ENCODE assay signal across 19 cellular contexts in the genomic region with DNA sequence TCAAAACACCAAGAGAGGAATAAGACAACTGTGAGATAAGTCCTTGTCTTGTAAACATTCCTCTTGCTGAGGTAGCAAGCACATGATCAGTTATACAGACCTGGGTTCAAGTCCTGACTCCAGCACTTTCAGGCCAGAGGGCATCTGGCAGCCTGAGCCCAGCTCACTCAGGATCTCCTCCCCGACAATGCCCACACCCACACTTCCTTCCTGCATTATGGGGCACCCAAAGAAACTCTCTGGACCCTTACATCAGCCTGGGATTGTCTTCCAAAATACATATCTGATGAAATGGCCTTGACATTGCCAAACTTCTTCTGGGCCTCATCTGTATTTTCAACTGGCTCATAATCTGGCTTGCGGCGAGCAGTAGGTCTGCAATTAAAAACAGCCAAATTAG.
"Had no signal": no experiment of that assay in that cellular context is flagged by ENCODE, and none has a peak within 500 bp of the region (broad histone marks: within the 10 kb centered on the region; RNA-seq: fewer than 3 reads in every experiment).

No MANE protein-coding gene starts in this region.

- DNase-seq: activated CD4-positive, alpha-beta T cell treated with anti-CD3 and anti-CD28 coated beads for 48 hours; activated CD8-positive, alpha-beta T cell treated with anti-CD3 and anti-CD28 coated beads for 36 hours; activated naive CD4-positive, alpha-beta T cell treated with anti-CD3 and anti-CD28 coated beads for 36 hours; activated naive CD8-positive, alpha-beta T cell treated with anti-CD3 and anti-CD28 coated beads, Interleukin-2, amount 50 U/mL, for 24 hours; cerebellar nuclear complex; effector memory CD4-positive, alpha-beta T cell; left cardiac atrium; mucosa of descending colon; small intestine; stimulated activated CD4-positive, alpha-beta T cell treated with anti-CD3 and anti-CD28 coated beads, Interleukin-4, amount 100 ng/mL, for 24 hours; stimulated activated naive CD8-positive, alpha-beta T cell treated with anti-CD3 and anti-CD28 coated beads, Interleukin-15, Interleukin-2, amounts not matched to agents 100 U/mL and 50 U/mL, for 24 hours; upper lobe of left lung had no signal

- ATAC-seq: activated CD8-positive, alpha-beta T cell treated with anti-CD3 and anti-CD28 coated beads for 36 hours; activated naive CD8-positive, alpha-beta T cell treated with anti-CD3 and anti-CD28 coated beads, Interleukin-2, amount 50 U/mL, for 24 hours; gastroesophageal sphincter; left cardiac atrium; mucosa of descending colon; naive thymus-derived CD4-positive, alpha-beta T cell; stimulated activated naive CD8-positive, alpha-beta T cell treated with anti-CD3 and anti-CD28 coated beads, Interleukin-15, Interleukin-2, amounts not matched to agents 100 U/mL and 50 U/mL, for 24 hours; WTC11 had no signal

- H3K27me3 Mint-ChIP-seq: activated CD8-positive, alpha-beta T cell treated with anti-CD3 and anti-CD28 coated beads for 36 hours; activated naive CD8-positive, alpha-beta T cell treated with anti-CD3 and anti-CD28 coated beads, Interleukin-2, amount 50 U/mL, for 24 hours; naive thymus-derived CD4-positive, alpha-beta T cell had no signal

- H3K36me3 ChIP-seq: breast epithelium had no signal

- H3K4me1 Mint-ChIP-seq: activated naive CD8-positive, alpha-beta T cell treated with anti-CD3 and anti-CD28 coated beads, Interleukin-2, amount 50 U/mL, for 24 hours had no signal

- H3K27me3 ChIP-seq: ascending aorta, breast epithelium, gastroesophageal sphincter, upper lobe of left lung had no signal

- H3K9me3 Mint-ChIP-seq: activated CD8-positive, alpha-beta T cell treated with anti-CD3 and anti-CD28 coated beads for 36 hours; activated naive CD4-positive, alpha-beta T cell treated with anti-CD3 and anti-CD28 coated beads for 36 hours; activated naive CD8-positive, alpha-beta T cell treated with anti-CD3 and anti-CD28 coated beads, Interleukin-2, amount 50 U/mL, for 24 hours; activated T-helper 2 cell treated with anti-CD3 and anti-CD28 coated beads, Interferon-gamma antibody, Interleukin-2, Interleukin-4, amounts not matched to agents 10 μg/mL and 5 μg/mL and 100 μg/mL, durations not matched to agents 14 hours and 24 hours and 36 hours; naive thymus-derived CD4-positive, alpha-beta T cell; WTC11 had no signal

- H3K9me3 ChIP-seq: ascending aorta, breast epithelium, gastroesophageal sphincter, mucosa of descending colon, upper lobe of left lung had no signal

- H3K4me3 ChIP-seq: ascending aorta, breast epithelium, gastroesophageal sphincter, mucosa of descending colon, upper lobe of left lung had no signal

- H3K4me3 Mint-ChIP-seq: activated CD8-positive, alpha-beta T cell treated with anti-CD3 and anti-CD28 coated beads for 36 hours; activated naive CD4-positive, alpha-beta T cell treated with anti-CD3 and anti-CD28 coated beads for 36 hours; activated naive CD8-positive, alpha-beta T cell treated with anti-CD3 and anti-CD28 coated beads, Interleukin-2, amount 50 U/mL, for 24 hours; naive thymus-derived CD4-positive, alpha-beta T cell; WTC11 had no signal

- H3K27ac ChIP-seq: ascending aorta, epithelial cell of prostate, gastroesophageal sphincter had no signal

- H3K27ac Mint-ChIP-seq: activated CD8-positive, alpha-beta T cell treated with anti-CD3 and anti-CD28 coated beads for 36 hours; activated naive CD4-positive, alpha-beta T cell treated with anti-CD3 and anti-CD28 coated beads for 36 hours; activated naive CD8-positive, alpha-beta T cell treated with anti-CD3 and anti-CD28 coated beads, Interleukin-2, amount 50 U/mL, for 24 hours; activated T-helper 2 cell treated with anti-CD3 and anti-CD28 coated beads, Interferon-gamma antibody, Interleukin-2, Interleukin-4, amounts not matched to agents 10 μg/mL and 5 μg/mL and 100 μg/mL, durations not matched to agents 14 hours and 24 hours and 36 hours; WTC11 had no signal
